In genomic region chr11:18891712-18892111, GRCh38 we compare ENCODE assay signal across 7 cellular contexts. TPM values are rescaled to one million over a fixed set of nuclear protein-coding genes. Genes with fewer than 3 reads are reported as not detected.
"Had no signal": no experiment of that assay in that cellular context is flagged by ENCODE, and none has a peak within 500 bp of the region (broad histone marks: within the 10 kb centered on the region; RNA-seq: fewer than 3 reads in every experiment).

No MANE protein-coding gene starts in this region.

RNA-seq across cellular contexts. Expression of gene MRGPRX1, which starts 47.5 kb away (rescaled TPM):
- total RNA-seq: GM23248, GM23338, H1, H4, H7, H9, HFFc6 had no signal
- polyA plus RNA-seq: GM23248, GM23338, H1 had no signal
